In the genomic region with DNA sequence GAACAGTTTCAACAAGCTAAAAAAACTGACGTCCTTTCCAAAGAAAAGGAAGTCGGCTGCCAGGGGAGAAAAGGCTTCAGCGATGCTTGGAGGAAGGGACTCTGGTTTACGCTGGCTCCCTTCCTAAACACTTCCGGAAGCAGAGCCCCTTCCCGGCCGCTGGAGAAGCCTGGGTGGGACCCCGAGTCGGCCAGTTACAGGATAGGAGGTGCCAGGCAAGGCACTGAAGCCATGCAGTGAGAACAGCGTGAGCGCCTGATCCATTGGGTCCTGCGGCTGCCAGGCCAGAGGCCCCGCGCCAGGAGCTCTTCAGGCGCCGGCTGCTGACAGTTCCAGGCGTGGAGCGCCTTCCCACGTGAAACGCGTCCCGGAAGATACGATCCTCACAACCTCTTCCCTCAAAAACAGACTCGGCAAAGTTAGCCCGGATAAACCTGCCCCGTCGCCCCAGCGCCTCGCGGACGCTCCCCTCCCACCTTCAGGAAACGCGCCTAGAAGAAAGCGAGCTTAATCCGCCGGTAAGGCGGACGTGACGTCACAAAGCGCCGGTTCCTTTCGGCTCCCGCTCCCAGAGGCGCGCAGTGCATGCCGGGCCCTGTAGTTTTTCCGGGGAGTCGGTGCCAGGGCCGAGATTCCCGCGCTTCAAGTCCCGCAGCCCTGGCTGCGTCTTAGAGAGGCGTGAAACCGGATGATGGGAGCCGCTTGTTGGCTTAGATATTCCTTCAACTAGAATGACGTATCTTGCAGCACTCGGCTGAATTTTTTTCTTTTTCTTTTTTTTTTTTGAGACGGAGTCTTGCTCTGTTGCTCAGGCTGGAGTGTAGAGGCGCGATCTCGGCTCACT, we compare ENCODE assay signal across 7 cellular contexts. TPM values are rescaled to one million over a fixed set of nuclear protein-coding genes. Genes with fewer than 3 reads are reported as not detected.
A peak's percentile ranks its signal among the peaks of the same experiment; 100 is the strongest.
DNase-seq lines count a peak whose midpoint lies in the region; ATAC-seq, FAIRE-seq and TF ChIP-seq lines count a peak whose summit lies in the region.

A gene with protein sequence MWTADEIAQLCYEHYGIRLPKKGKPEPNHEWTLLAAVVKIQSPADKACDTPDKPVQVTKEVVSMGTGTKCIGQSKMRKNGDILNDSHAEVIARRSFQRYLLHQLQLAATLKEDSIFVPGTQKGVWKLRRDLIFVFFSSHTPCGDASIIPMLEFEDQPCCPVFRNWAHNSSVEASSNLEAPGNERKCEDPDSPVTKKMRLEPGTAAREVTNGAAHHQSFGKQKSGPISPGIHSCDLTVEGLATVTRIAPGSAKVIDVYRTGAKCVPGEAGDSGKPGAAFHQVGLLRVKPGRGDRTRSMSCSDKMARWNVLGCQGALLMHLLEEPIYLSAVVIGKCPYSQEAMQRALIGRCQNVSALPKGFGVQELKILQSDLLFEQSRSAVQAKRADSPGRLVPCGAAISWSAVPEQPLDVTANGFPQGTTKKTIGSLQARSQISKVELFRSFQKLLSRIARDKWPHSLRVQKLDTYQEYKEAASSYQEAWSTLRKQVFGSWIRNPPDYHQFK (minus strand): TSS at position 520 of the 844 bp plus-strand sequence. CDS start 2,482 bp downstream, outside the sequence.

- peak; percentile 87 for DNase-seq in GM18507 (ENCODE audit: extremely low spot score, insufficient read length, low read depth)
- peak; percentile 67 for DNase-seq in NCI-H2029 treated with DMSO at 0.1 percent for 48 hours (lab: John Stamatoyannopoulos, UW)
- DNase-seq in T-helper 9 cell = peak; percentile 97
- DNase-seq in astrocyte of the cerebellum (ENCODE audit: low read depth) = peak; percentile 97
- DNase-seq in hepatic stellate cell (ENCODE audit: low spot score) = peak; percentile 93
- peak; percentile 93 for DNase-seq in renal cortical epithelial cell (ENCODE audit: low read depth)

- ATAC-seq in HG02981 (IDR thresholded peaks at IDR 0.05; ENCODE audit: unreplicated experiment) = peak; percentile 97

- in situ Hi-C loops in astrocyte of the cerebellum (cut with HindIII; ENCODE audit: low sequenced_read_pairs) = no loop called here

- FAIRE-seq in GM18507 (lab: Jason Lieb, UNC) = peak; percentile 89

- H3K4me3 ChIP-seq in astrocyte of the cerebellum (ENCODE audit: low read depth, low read length) = peak within 1 kb of the TSS; percentile 65

- TF ChIP-seq CTCF in astrocyte of the cerebellum (IDR thresholded peaks at IDR 0.05; ENCODE audit: low read depth, low read length, missing control alignments) = no peak

RNA-seq across cellular contexts. Expression of the gene that starts here (rescaled TPM):
- total RNA-seq in renal cortical epithelial cell = 67.9 and 97.7 TPM in 2 replicates

Comparison
In these comparisons a context has a peak if more than half of its experiments do, and no peak if none do; other contexts are left out.
1. Peak in every context shown above with its lines: DNase-seq, ATAC-seq and H3K4me3 ChIP-seq.